ENCODE assay signal across 9 cellular contexts in genomic region chr17:64074704-64075484, GRCh38. TPM values are rescaled to one million over a fixed set of nuclear protein-coding genes. Genes with fewer than 3 reads are reported as not detected.
A peak's percentile ranks its signal among the peaks of the same experiment; 100 is the strongest.
DNase-seq lines count a peak whose midpoint lies in the region; ATAC-seq, FAIRE-seq and TF ChIP-seq lines count a peak whose summit lies in the region.
"Had no signal": no experiment of that assay in that cellular context is flagged by ENCODE, and none has a peak within 500 bp of the region (broad histone marks: within the 10 kb centered on the region; RNA-seq: fewer than 3 reads in every experiment).

No MANE protein-coding gene starts in this region.

- H3K56ac ChIP-seq in H1 (replicated peaks; ENCODE audit: insufficient read length, low read depth, low read length) (no peak overlapping the region), mesendoderm (ENCODE audit: low read length) (no peak overlapping the region)

- intact Hi-C loops in activated CD4-positive, alpha-beta T cell treated with anti-CD3 and anti-CD28 coated beads, Interleukin-2, amount 10 ng/mL, durations not matched to agents 24 days and 14 days (cut with micrococcal nuclease), result no loop called here

- no peaks in the 10 kb centered on the region for H3K4me1 ChIP-seq in H1 (replicated peaks in 1 of 4; ENCODE audit: control insufficient read depth in 3 of 4, insufficient read depth in 4 of 4, low read length in 3 of 4)
- no peaks in the 10 kb centered on the region for H3K4me1 ChIP-seq in mesendoderm (ENCODE audit: control insufficient read depth, low read depth, low read length)
- no peaks in the 10 kb centered on the region for H3K4me1 ChIP-seq in endodermal cell (ENCODE audit: control insufficient read depth, insufficient read depth, low read length)

- peaks cover 13% of the 10 kb centered on the region for H3K9me3 Mint-ChIP-seq in activated CD4-positive, alpha-beta T cell treated with anti-CD3 and anti-CD28 coated beads, Interleukin-2, amount 10 ng/mL, durations not matched to agents 24 days and 14 days
- peaks cover 3% of the 10 kb centered on the region for H3K9me3 Mint-ChIP-seq in endodermal cell

- no peaks in the 10 kb centered on the region; a peak in 1 of 8 replicates for H3K36me3 ChIP-seq in H1 (ENCODE audit: control insufficient read depth in 2 of 4, insufficient read depth in 4 of 4, low read length in 3 of 4)
- H3K36me3 ChIP-seq in mesendoderm (ENCODE audit: control insufficient read depth, insufficient read depth, low read length), result no peaks in the 10 kb centered on the region
- H3K36me3 ChIP-seq in endodermal cell (ENCODE audit: control insufficient read depth, insufficient read depth, low read length), result peaks cover 16% of the 10 kb centered on the region

- ATAC-seq in GM18873 (IDR thresholded peaks at IDR 0.05; ENCODE audit: low FRiP score, unreplicated experiment), result peak; percentile 22
- no peak for ATAC-seq in HG03280 (IDR thresholded peaks at IDR 0.05; ENCODE audit: unreplicated experiment)

- H3K79me2 ChIP-seq in H1 (ENCODE audit: control insufficient read depth in 1 of 2, insufficient read depth in 2 of 2, low read length in 2 of 2) (no peaks in the 10 kb centered on the region), mesendoderm (ENCODE audit: control insufficient read depth, insufficient read depth, low read length) (no peaks in the 10 kb centered on the region)

- H3K27me3 ChIP-seq in H1 (replicated peaks in 1 of 4; ENCODE audit: control insufficient read depth in 3 of 4, extremely low read depth in 1 of 4, insufficient read depth in 3 of 4, low read length in 3 of 4), result no peaks in the 10 kb centered on the region
- no peaks in the 10 kb centered on the region for H3K27me3 ChIP-seq in mesendoderm (ENCODE audit: insufficient read depth, low read length, poor library complexity)
- H3K27me3 ChIP-seq in endodermal cell (ENCODE audit: control insufficient read depth, insufficient read depth, low read length, poor library complexity, severe bottlenecking), result no peaks in the 10 kb centered on the region

- no peak overlapping the region for H3K4me3 ChIP-seq in H1 (ENCODE audit: extremely low read depth in 1 of 4, insufficient read depth in 2 of 4, low read depth in 3 of 4, low read length in 4 of 4)
- H3K4me3 ChIP-seq in skeletal muscle cell (ENCODE audit: low read depth, low read length), result no peak overlapping the region
- H3K4me3 ChIP-seq in mesendoderm (ENCODE audit: low read length), result no peak overlapping the region
- no peak overlapping the region for H3K4me3 ChIP-seq in endodermal cell (ENCODE audit: low read length)

- H2BK20ac ChIP-seq in H1 (ENCODE audit: low read length), result no peak overlapping the region

- H2AK5ac ChIP-seq in H1 (ENCODE audit: low read depth, low read length), result no peak overlapping the region
- H2AK5ac ChIP-seq in mesendoderm (ENCODE audit: low read length), result no peak overlapping the region

- H3K79me1 ChIP-seq in H1 (ENCODE audit: low read depth, low read length), result no peaks in the 10 kb centered on the region
- no peaks in the 10 kb centered on the region for H3K79me1 ChIP-seq in mesendoderm (ENCODE audit: low read length)

- H3K9ac ChIP-seq in H1 (replicated peaks in 1 of 4; ENCODE audit: extremely low read depth in 1 of 4, low read depth in 3 of 4, low read length in 3 of 4) (no peak overlapping the region), mesendoderm (ENCODE audit: low read length) (no peak overlapping the region), endodermal cell (ENCODE audit: extremely low read depth, low read length, poor library complexity, severe bottlenecking) (no peak overlapping the region)

- H3K14ac ChIP-seq in H1 (ENCODE audit: insufficient read length), result no peak overlapping the region

- CTCF ChIA-PET in H1 (lab: Charles Lee; ENCODE audit: partially characterized antibody), result interaction anchor here (0.6 to 4.9 kb wide), 13 partner anchors 8 to 225 kb away, joined by 3 to 35 read pairs (median 3); partner anchors contain the start of gene CSHL1

- H3K27ac ChIP-seq in H1 (ENCODE audit: low read depth, low read length) (no peak overlapping the region), mesendoderm (ENCODE audit: low read depth, low read length) (no peak overlapping the region), endodermal cell (ENCODE audit: low read depth, low read length) (no peak overlapping the region)

- H3K36me3 Mint-ChIP-seq in activated CD4-positive, alpha-beta T cell treated with anti-CD3 and anti-CD28 coated beads, Interleukin-2, amount 10 ng/mL, durations not matched to agents 24 days and 14 days (ENCODE audit: low read depth), result peaks cover 83% of the 10 kb centered on the region
- H3K36me3 Mint-ChIP-seq in endodermal cell (ENCODE audit: low read depth), result peaks cover 33% of the 10 kb centered on the region

- no peak overlapping the region for H2BK15ac ChIP-seq in H1 (ENCODE audit: low read length)
- no peak overlapping the region for H2BK15ac ChIP-seq in mesendoderm (replicated peaks; ENCODE audit: low read depth)

- no peak for TF ChIP-seq CTCF in H1 (IDR thresholded peaks at IDR 0.05; ENCODE audit: control extremely low read depth in 1 of 3, insufficient read depth in 1 of 3, low read depth in 1 of 3, low read length in 3 of 3)
- no peak for TF ChIP-seq CTCF in endodermal cell (conservative IDR thresholded peaks at IDR 0.05)

- H3K27me3 Mint-ChIP-seq in activated CD4-positive, alpha-beta T cell treated with anti-CD3 and anti-CD28 coated beads, Interleukin-2, amount 10 ng/mL, durations not matched to agents 24 days and 14 days, result no peaks in the 10 kb centered on the region
- no peaks in the 10 kb centered on the region for H3K27me3 Mint-ChIP-seq in endodermal cell (ENCODE audit: insufficient read depth)

- FAIRE-seq in H1 (lab: Jason Lieb, UNC), result no peak

- H3K9me3 ChIP-seq in H1 (ENCODE audit: insufficient read depth in 2 of 2, low read depth in 1 of 2, low read length in 1 of 2), result peaks cover 0 to 2% of the 10 kb centered on the region in 2 experiments; a peak in 1 of 4 replicates
- H3K9me3 ChIP-seq in endodermal cell (ENCODE audit: control insufficient read depth, low read length), result peaks cover 5% of the 10 kb centered on the region

- H2BK5ac ChIP-seq in H1 (ENCODE audit: low read depth, low read length) (no peak overlapping the region), mesendoderm (ENCODE audit: low read length) (no peak overlapping the region)

- H3K4ac ChIP-seq in H1 (replicated peaks; ENCODE audit: insufficient read length, low read depth, low read length) (no peak overlapping the region), mesendoderm (ENCODE audit: low read depth, low read length) (no peak overlapping the region)

- no peaks in the 10 kb centered on the region for H4K20me1 ChIP-seq in H1 (replicated peaks in 1 of 2; ENCODE audit: control insufficient read depth in 1 of 2, insufficient read depth in 2 of 2, low read length in 2 of 2)

- H4K91ac ChIP-seq in H1 (replicated peaks; ENCODE audit: insufficient read length, low read length), result no peak overlapping the region

- H2BK120ac ChIP-seq in H1 (replicated peaks; ENCODE audit: low read depth, low read length) (no peak overlapping the region), mesendoderm (ENCODE audit: low read depth, low read length) (no peak overlapping the region)

- DNase-seq in Kasumi-1 (lab: John Stamatoyannopoulos, UW), result peak; percentile 22 to 26
- no peak for DNase-seq in H1 (ENCODE audit: low read depth in 1 of 2, low spot score in 2 of 2)
- DNase-seq in skeletal muscle cell (ENCODE audit: low read depth), result peak; percentile 36
- no peak for DNase-seq in activated CD4-positive, alpha-beta T cell treated with anti-CD3 and anti-CD28 coated beads, Interleukin-2, amount 10 ng/mL, durations not matched to agents 24 days and 14 days
- DNase-seq in mesendoderm, result no peak
- DNase-seq in endodermal cell, result no peak
- DNase-seq: activated CD8-positive, alpha-beta memory T cell treated with anti-CD3 and anti-CD28 coated beads for 24 hours had no signal

- H3K23ac ChIP-seq in H1 (ENCODE audit: insufficient read length) (no peak overlapping the region), mesendoderm (ENCODE audit: low read length) (no peak overlapping the region)

- no peak overlapping the region for H2AFZ ChIP-seq in H1 (ENCODE audit: low read length)

- no peak for TF ChIP-seq RAD21 in H1 (IDR thresholded peaks at IDR 0.05 in 1 of 2, conservative IDR thresholded peaks at IDR 0.05 in 1 of 2; ENCODE audit: low read depth in 2 of 2, low read length in 2 of 2)

- POLR2A ChIA-PET in H1 (lab: Charles Lee; ENCODE audit: partially characterized antibody), result interaction anchor here (0.8 to 1.3 kb wide), 4 partner anchors 11 to 72 kb away, joined by 3 to 5 read pairs (median 4); no protein-coding TSS in a partner anchor

- 85% methylated on average over 7 of the region's 7 CpGs; no CpG with 5 or more reads in 1 of the 2 experiments for WGBS in H1 (ENCODE audit: extremely low coverage in 1 of 2, insufficient coverage in 1 of 2, insufficient read length in 1 of 2, insufficient replicate concordance in 2 of 2, low coverage in 1 of 2, low lambda C conversion rate in 2 of 2, missing lambda C conversion rate in 1 of 2), 2 experiments
- no CpG with 5 or more reads among the region's 7 CpGs for WGBS in mesendoderm (ENCODE audit: extremely low coverage, insufficient coverage, low lambda C conversion rate)
- WGBS in endodermal cell (ENCODE audit: insufficient coverage in 1 of 2, insufficient read length in 1 of 2), 2 experiments, result 96 to 97% methylated on average over 5 to 7 of the region's 7 CpGs

- no peak overlapping the region for H3K18ac ChIP-seq in H1 (ENCODE audit: extremely low read depth, low read length)
- H3K18ac ChIP-seq in mesendoderm (ENCODE audit: low read length), result no peak overlapping the region

- H4K5ac ChIP-seq in H1 (ENCODE audit: insufficient read length, low read depth, low read length), result no peak overlapping the region
- H4K5ac ChIP-seq in mesendoderm (ENCODE audit: low read length), result no peak overlapping the region

- no peak overlapping the region for H3K27ac Mint-ChIP-seq in activated CD4-positive, alpha-beta T cell treated with anti-CD3 and anti-CD28 coated beads, Interleukin-2, amount 10 ng/mL, durations not matched to agents 24 days and 14 days
- no peak overlapping the region for H3K27ac Mint-ChIP-seq in endodermal cell

- H3K23me2 ChIP-seq in H1 (ENCODE audit: low read depth, low read length), result no peaks in the 10 kb centered on the region

- H2BK12ac ChIP-seq in H1 (ENCODE audit: low read depth, low read length), result no peak overlapping the region

- H4K8ac ChIP-seq in H1 (ENCODE audit: extremely low read depth, insufficient read depth, low read length) (no peak overlapping the region), mesendoderm (ENCODE audit: low read depth, low read length) (no peak overlapping the region)

- no peak for TF ChIP-seq EP300 in H1 (IDR thresholded peaks at IDR 0.05; ENCODE audit: borderline replicate concordance in 1 of 2, low read depth in 2 of 2, low read length in 2 of 2)

- no peak overlapping the region for H3K4me2 ChIP-seq in H1 (ENCODE audit: insufficient read depth in 1 of 2, low read depth in 2 of 2, low read length in 2 of 2)
- no peak overlapping the region for H3K4me2 ChIP-seq in mesendoderm (ENCODE audit: low read length)

- peaks cover 35% of the 10 kb centered on the region for H3K4me1 Mint-ChIP-seq in activated CD4-positive, alpha-beta T cell treated with anti-CD3 and anti-CD28 coated beads, Interleukin-2, amount 10 ng/mL, durations not matched to agents 24 days and 14 days
- no peaks in the 10 kb centered on the region for H3K4me1 Mint-ChIP-seq in endodermal cell

- no peak overlapping the region for H3K4me3 Mint-ChIP-seq in activated CD4-positive, alpha-beta T cell treated with anti-CD3 and anti-CD28 coated beads, Interleukin-2, amount 10 ng/mL, durations not matched to agents 24 days and 14 days
- no peak overlapping the region for H3K4me3 Mint-ChIP-seq in endodermal cell

- no peak for TF ChIP-seq POLR2A in H1 (IDR thresholded peaks at IDR 0.05; ENCODE audit: control extremely low read depth in 1 of 2, low read depth in 2 of 2, low read length in 2 of 2)

RNA-seq across cellular contexts. Expression of gene ICAM2, which starts 54.5 kb away (rescaled TPM):
- 0.45 TPM in 1 of 2 replicates, not detected in the other for total RNA-seq in H1 (2021; fragmentation: NEBNext Ultra II Directional; extraction: Animal tissue kit (Norgen Biotek cat#: 25700))
- polyA plus RNA-seq in H1 (2011; rRNA removed), result 0.63 and 0.77 TPM in 2 replicates
- 0.44 TPM for polyA plus RNA-seq in H1 (2011; cell fraction: cytosol; rRNA removed)
- polyA plus RNA-seq in H1 (2011; cell fraction: nucleus; rRNA removed), result 0.60 TPM
- 0.27 to 0.81 TPM (median 0.46 TPM) in 3 of 4 replicates, not detected in the other for polyA plus RNA-seq in H1 (2012, experiment 1 of 2)
- 0.47 TPM for polyA plus RNA-seq in H1 (2012, experiment 2 of 2)
- polyA plus RNA-seq in H1 (2013, experiment 1 of 2), result 0.18 TPM
- polyA plus RNA-seq in H1 (2013, experiment 2 of 2), result 0.24 TPM
- polyA minus RNA-seq in H1 (2011; rRNA and poly(A)+ RNA removed), result 0.51 and 1.6 TPM in 2 replicates
- polyA minus RNA-seq in H1 (2011; cell fraction: cytosol; rRNA and poly(A)+ RNA removed), result not detected
- polyA minus RNA-seq in H1 (2011; cell fraction: nucleus; rRNA and poly(A)+ RNA removed), result not detected
- 62.2 TPM in 2 replicates for total RNA-seq in activated CD4-positive, alpha-beta T cell treated with anti-CD3 and anti-CD28 coated beads, Interleukin-2, amount 10 ng/mL, durations not matched to agents 24 days and 14 days
- 0.70 TPM for polyA plus RNA-seq in mesendoderm (2013, experiment 1 of 2)
- polyA plus RNA-seq in mesendoderm (2013, experiment 2 of 2), result 0.57 TPM
- under 1 TPM in 1 of 2 donors, not detected in 1; 0.75 TPM for total RNA-seq in endodermal cell
- polyA plus RNA-seq in endodermal cell (2013, experiment 1 of 2), result not detected
- polyA plus RNA-seq in endodermal cell (2013, experiment 2 of 2), result not detected

RNA-seq across cellular contexts. Expression of gene ERN1, which starts 55.0 kb away (rescaled TPM):
- 3.9 and 5.7 TPM in 2 replicates for total RNA-seq in H1 (2021; fragmentation: NEBNext Ultra II Directional; extraction: Animal tissue kit (Norgen Biotek cat#: 25700))
- 1.8 and 2.1 TPM in 2 replicates for polyA plus RNA-seq in H1 (2011; rRNA removed)
- 2.2 TPM for polyA plus RNA-seq in H1 (2011; cell fraction: cytosol; rRNA removed)
- polyA plus RNA-seq in H1 (2011; cell fraction: nucleus; rRNA removed), result 2.2 TPM
- 1.7 to 2.5 TPM (median 2.0 TPM) in 4 replicates for polyA plus RNA-seq in H1 (2012, experiment 1 of 2)
- 0.98 TPM for polyA plus RNA-seq in H1 (2012, experiment 2 of 2)
- polyA plus RNA-seq in H1 (2013, experiment 1 of 2), result 2.9 TPM
- polyA plus RNA-seq in H1 (2013, experiment 2 of 2), result 3.4 TPM
- 4.3 and 5.5 TPM in 2 replicates for polyA minus RNA-seq in H1 (2011; rRNA and poly(A)+ RNA removed)
- polyA minus RNA-seq in H1 (2011; cell fraction: cytosol; rRNA and poly(A)+ RNA removed), result 2.8 TPM
- 9.1 TPM for polyA minus RNA-seq in H1 (2011; cell fraction: nucleus; rRNA and poly(A)+ RNA removed)
- total RNA-seq in activated CD4-positive, alpha-beta T cell treated with anti-CD3 and anti-CD28 coated beads, Interleukin-2, amount 10 ng/mL, durations not matched to agents 24 days and 14 days, result 41.3 and 52.1 TPM in 2 replicates
- polyA plus RNA-seq in mesendoderm (2013, experiment 1 of 2), result 3.3 TPM
- polyA plus RNA-seq in mesendoderm (2013, experiment 2 of 2), result 2.9 TPM
- 10 to 100 TPM in 1 of 2 donors, 1 to 10 TPM in 1; 9.0 to 13.7 TPM for total RNA-seq in endodermal cell
- 3.0 TPM for polyA plus RNA-seq in endodermal cell (2013, experiment 1 of 2)
- polyA plus RNA-seq in endodermal cell (2013, experiment 2 of 2), result 3.6 TPM

Comparison
In these comparisons a context has a peak if more than half of its experiments do, and no peak if none do; other contexts are left out.
1. DNase-seq: peak in Kasumi-1 (2 of 2) and skeletal muscle cell (single experiment); none in H1 (0 of 2), activated CD4-positive, alpha-beta T cell treated with anti-CD3 and anti-CD28 coated beads, Interleukin-2, amount 10 ng/mL, durations not matched to agents 24 days and 14 days (single experiment), mesendoderm (single experiment) and endodermal cell (single experiment).
2. RNA of gene ICAM2, which starts 54.5 kb away (total RNA-seq): 62.2 TPM in activated CD4-positive, alpha-beta T cell treated with anti-CD3 and anti-CD28 coated beads, Interleukin-2, amount 10 ng/mL, durations not matched to agents 24 days and 14 days; 0.75 TPM in endodermal cell and 0.45 TPM in H1; every median in the first group is over 10 times any median in the second.